Comparison of ENCODE assay signal across 8 cellular contexts in genomic region chr6:144149894-144150672, GRCh38. TPM values are rescaled to one million over a fixed set of nuclear protein-coding genes. Genes with fewer than 3 reads are reported as not detected.
DNase-seq lines count a peak whose midpoint lies in the region; ATAC-seq and TF ChIP-seq lines count a peak whose summit lies in the region.

TSS of gene STX11 (plus strand) at chr6:144150517. CDS start at chr6:144186628, 36,111 bp downstream.

- H3K27me3 ChIP-seq in A673 (replicated peaks; ENCODE audit: insufficient read depth, low read depth, low read length, poor library complexity): peaks cover 7% of the 10 kb centered on the region

- peak within 1 kb of the TSS; percentile 76; the same call in 1 of the 2 replicates for H2AFZ ChIP-seq in OCI-LY7 (ENCODE audit: low read length)

- no peaks in the 10 kb centered on the region for H4K20me1 ChIP-seq in OCI-LY7 (ENCODE audit: insufficient read depth, low read length)

- DNase-seq in A673 (ENCODE audit: low spot score) (peak; percentile 80), OCI-LY7 (ENCODE audit: low spot score) (peak; percentile 28), fibroblast of mammary gland (ENCODE audit: low read depth) (peak; percentile 48)
- peak; percentile 89 for DNase-seq in activated T-cell treated with anti-CD3 and anti-CD28 coated beads, Interleukin-2, amount 50 U/mL, for 24 hours

- POLR2A ChIA-PET in A673 (lab: Charles Lee; ENCODE audit: low non-redundant PET) (no interaction called here), OCI-LY7 (lab: Charles Lee) (interaction anchor here (1.0 kb wide), 1 partner anchor 63 kb away, joined by 4 read pairs; no protein-coding TSS in a partner anchor)

- CTCF ChIA-PET in A673 (lab: Charles Lee): no interaction called here
- CTCF ChIA-PET in OCI-LY7 (lab: Charles Lee; ENCODE audit: unreplicated experiment): no interaction called here

- no peaks in the 10 kb centered on the region for H3K27me3 Mint-ChIP-seq in activated T-cell treated with anti-CD3 and anti-CD28 coated beads, Interleukin-2, amount 50 U/mL, for 24 hours
- H3K27me3 Mint-ChIP-seq in nephron (ENCODE audit: low read depth): peaks cover 84% of the 10 kb centered on the region
- no peaks in the 10 kb centered on the region for H3K27me3 Mint-ChIP-seq in stimulated activated naive CD8-positive, alpha-beta T cell treated with anti-CD3 and anti-CD28 coated beads, Interleukin-15, Interleukin-2, amounts not matched to agents 100 ng/mL and 50 ng/mL, for 24 hours

- H3K9me3 Mint-ChIP-seq in activated T-cell treated with anti-CD3 and anti-CD28 coated beads, Interleukin-2, amount 50 U/mL, for 24 hours: no peaks in the 10 kb centered on the region
- H3K9me3 Mint-ChIP-seq in nephron: no peaks in the 10 kb centered on the region
- H3K9me3 Mint-ChIP-seq in stimulated activated naive CD8-positive, alpha-beta T cell treated with anti-CD3 and anti-CD28 coated beads, Interleukin-15, Interleukin-2, amounts not matched to agents 100 ng/mL and 50 ng/mL, for 24 hours: no peaks in the 10 kb centered on the region

- ATAC-seq in GM18873 (IDR thresholded peaks at IDR 0.05; ENCODE audit: low FRiP score, unreplicated experiment) (peak; percentile 43), HG03108 (IDR thresholded peaks at IDR 0.05; ENCODE audit: unreplicated experiment) (peak; percentile 63)

- H3K9me3 ChIP-seq in A673 (ENCODE audit: low read depth, low read length, poor library complexity, severe bottlenecking) (no peaks in the 10 kb centered on the region), OCI-LY7 (ENCODE audit: low read length) (no peaks in the 10 kb centered on the region)

- peak within 1 kb of the TSS; percentile 83 for H3K4me3 Mint-ChIP-seq in activated T-cell treated with anti-CD3 and anti-CD28 coated beads, Interleukin-2, amount 50 U/mL, for 24 hours
- peak within 1 kb of the TSS; percentile 84 to 90 (median 89) for H3K4me3 Mint-ChIP-seq in nephron
- peak within 1 kb of the TSS; percentile 93 for H3K4me3 Mint-ChIP-seq in stimulated activated naive CD8-positive, alpha-beta T cell treated with anti-CD3 and anti-CD28 coated beads, Interleukin-15, Interleukin-2, amounts not matched to agents 100 ng/mL and 50 ng/mL, for 24 hours

- H3K27ac ChIP-seq in A673 (ENCODE audit: low read depth, low read length, poor library complexity, severe bottlenecking) (no peak within 1 kb of the TSS), OCI-LY7 (ENCODE audit: low read depth, low read length, poor library complexity, severe bottlenecking) (no peak within 1 kb of the TSS)

- H3K27ac Mint-ChIP-seq in activated T-cell treated with anti-CD3 and anti-CD28 coated beads, Interleukin-2, amount 50 U/mL, for 24 hours: peak within 1 kb of the TSS; percentile 97
- H3K27ac Mint-ChIP-seq in nephron: no peak within 1 kb of the TSS
- H3K27ac Mint-ChIP-seq in stimulated activated naive CD8-positive, alpha-beta T cell treated with anti-CD3 and anti-CD28 coated beads, Interleukin-15, Interleukin-2, amounts not matched to agents 100 ng/mL and 50 ng/mL, for 24 hours: peak within 1 kb of the TSS; percentile 96

- no peaks in the 10 kb centered on the region for H3K9me2 ChIP-seq in OCI-LY7 (ENCODE audit: insufficient read depth, low read length)

- H3K36me3 ChIP-seq in A673 (ENCODE audit: insufficient read depth, low read length, poor library complexity, severe bottlenecking): no peaks in the 10 kb centered on the region
- H3K36me3 ChIP-seq in OCI-LY7 (ENCODE audit: insufficient read depth, low read length): no peaks in the 10 kb centered on the region

- peak within 1 kb of the TSS; percentile 62 for H3K4me2 ChIP-seq in OCI-LY7 (ENCODE audit: low read length)

- no peaks in the 10 kb centered on the region for H3K79me2 ChIP-seq in OCI-LY7 (ENCODE audit: insufficient read depth, low read depth, low read length)

- H3K4me1 Mint-ChIP-seq in activated T-cell treated with anti-CD3 and anti-CD28 coated beads, Interleukin-2, amount 50 U/mL, for 24 hours (ENCODE audit: low read depth): peaks cover 47% of the 10 kb centered on the region
- H3K4me1 Mint-ChIP-seq in nephron: peaks cover 9% of the 10 kb centered on the region
- H3K4me1 Mint-ChIP-seq in stimulated activated naive CD8-positive, alpha-beta T cell treated with anti-CD3 and anti-CD28 coated beads, Interleukin-15, Interleukin-2, amounts not matched to agents 100 ng/mL and 50 ng/mL, for 24 hours (ENCODE audit: low read depth): peaks cover 46% of the 10 kb centered on the region

- H3K36me3 Mint-ChIP-seq in activated T-cell treated with anti-CD3 and anti-CD28 coated beads, Interleukin-2, amount 50 U/mL, for 24 hours (ENCODE audit: low read depth): peaks cover 44% of the 10 kb centered on the region
- H3K36me3 Mint-ChIP-seq in nephron (ENCODE audit: low read depth): no peaks in the 10 kb centered on the region
- H3K36me3 Mint-ChIP-seq in stimulated activated naive CD8-positive, alpha-beta T cell treated with anti-CD3 and anti-CD28 coated beads, Interleukin-15, Interleukin-2, amounts not matched to agents 100 ng/mL and 50 ng/mL, for 24 hours (ENCODE audit: low read depth): peaks cover 39% of the 10 kb centered on the region

- BruUV-seq in A673 (replicated peaks; lab: Mats Ljungman, UMichigan) (no TSS peak), OCI-LY7 (replicated peaks; lab: Mats Ljungman, UMichigan) (no TSS peak)

- no peak for TF ChIP-seq CTCF in A673 (conservative IDR thresholded peaks at IDR 0.05; ENCODE audit: low read depth, low read length)
- no peak for TF ChIP-seq CTCF in OCI-LY7 (conservative IDR thresholded peaks at IDR 0.05; ENCODE audit: low read length)
- TF ChIP-seq CTCF in fibroblast of mammary gland (conservative IDR thresholded peaks at IDR 0.05; ENCODE audit: control insufficient read depth, insufficient read depth, low read depth, low read length): no peak
- TF ChIP-seq CTCF in nephron (IDR thresholded peaks at IDR 0.05; ENCODE audit: unreplicated experiment in 3 of 3): no peak

- intact Hi-C loops in A673 (cut with micrococcal nuclease; ENCODE audit: unreplicated experiment): no loop called here
- intact Hi-C loops in OCI-LY7 (cut with micrococcal nuclease; ENCODE audit: unreplicated experiment): loop anchor here (5.0 kb wide), 1 partner anchor 38 kb away; no protein-coding TSS in a partner anchor

- H3K4me3 ChIP-seq in A673 (ENCODE audit: low read depth, low read length, poor library complexity, severe bottlenecking): peak within 1 kb of the TSS; percentile 61
- H3K4me3 ChIP-seq in OCI-LY7 (ENCODE audit: low read depth, low read length, poor library complexity, severe bottlenecking): peak within 1 kb of the TSS; percentile 64
- peak within 1 kb of the TSS; percentile 67 for H3K4me3 ChIP-seq in fibroblast of mammary gland (ENCODE audit: control insufficient read depth, low read depth, low read length)

- no peaks in the 10 kb centered on the region for H3K4me1 ChIP-seq in A673 (ENCODE audit: insufficient read depth, low read length, poor library complexity, severe bottlenecking)
- no peaks in the 10 kb centered on the region for H3K4me1 ChIP-seq in OCI-LY7 (ENCODE audit: insufficient read depth, low read length, poor library complexity, severe bottlenecking)

RNA-seq across cellular contexts. Expression of gene STX11, which starts in this region (rescaled TPM):
- total RNA-seq in A673 (2021) (0.20 and 0.30 TPM in 2 replicates), OCI-LY7 (2022) (1.1 and 1.3 TPM in 2 replicates)
- total RNA-seq in OCI-LY7 (2014; rRNA removed; shearing (Covaris generic)): 0.16 and 0.21 TPM in 2 replicates

Comparison
In these comparisons a context has a peak if more than half of its experiments do, and no peak if none do; other contexts are left out.
1. Peak in DNase-seq and H3K4me3 ChIP-seq in A673; RNA of the gene not detected or under 1 TPM.
2. DNase-seq: peak in every context shown above with its lines; median percentile 89 in activated T-cell treated with anti-CD3 and anti-CD28 coated beads, Interleukin-2, amount 50 U/mL, for 24 hours; 80 in A673; 48 in fibroblast of mammary gland; 28 in OCI-LY7.
3. H3K27ac Mint-ChIP-seq: peak in activated T-cell treated with anti-CD3 and anti-CD28 coated beads, Interleukin-2, amount 50 U/mL, for 24 hours (single experiment) and stimulated activated naive CD8-positive, alpha-beta T cell treated with anti-CD3 and anti-CD28 coated beads, Interleukin-15, Interleukin-2, amounts not matched to agents 100 ng/mL and 50 ng/mL, for 24 hours (single experiment); none in nephron (0 of 3).
4. Peak in every context shown above with its lines, with median percentiles within 50 percentile points of each other: H3K4me3 ChIP-seq and H3K4me3 Mint-ChIP-seq.